ENCODE assay signal across 2 cellular contexts in the genomic region with DNA sequence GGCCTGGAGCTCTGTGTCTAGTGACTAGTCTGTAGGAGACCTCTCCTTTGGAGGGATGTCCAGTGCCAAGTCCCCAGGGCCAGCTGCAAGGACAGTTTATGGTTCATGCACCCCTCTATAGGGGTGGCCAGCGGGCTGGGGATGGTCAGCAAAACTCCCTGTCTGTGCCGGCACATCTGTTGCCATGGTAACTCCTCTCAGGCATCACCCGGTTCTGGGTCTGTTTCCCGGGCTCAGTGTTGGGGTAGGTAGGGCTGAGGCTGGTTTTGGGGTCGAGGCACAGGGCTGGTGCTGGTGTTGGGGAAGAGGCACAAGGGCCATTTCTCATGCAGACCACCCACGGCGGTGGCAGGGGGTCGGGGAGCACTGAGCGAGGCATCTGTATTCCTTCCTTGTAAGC.
TF ChIP-seq lines count a peak whose summit lies in the region.

No MANE protein-coding gene starts in this region.

TF ChIP-seq in GM23338, 12 proteins besides CTCF, POLR2A, EP300 and RAD21 (continued from another document):
- no peak for TF ChIP-seq ZNF331 (CRISPR knock-in tag; IDR thresholded peaks at IDR 0.05; ENCODE audit: low read depth)
- TF ChIP-seq EZH2 (IDR thresholded peaks at IDR 0.05; ENCODE audit: low read depth, unreplicated experiment): no peak
- no peak for TF ChIP-seq STAT1 (IDR thresholded peaks at IDR 0.05; ENCODE audit: unreplicated experiment)
- TF ChIP-seq, protein P1, sequence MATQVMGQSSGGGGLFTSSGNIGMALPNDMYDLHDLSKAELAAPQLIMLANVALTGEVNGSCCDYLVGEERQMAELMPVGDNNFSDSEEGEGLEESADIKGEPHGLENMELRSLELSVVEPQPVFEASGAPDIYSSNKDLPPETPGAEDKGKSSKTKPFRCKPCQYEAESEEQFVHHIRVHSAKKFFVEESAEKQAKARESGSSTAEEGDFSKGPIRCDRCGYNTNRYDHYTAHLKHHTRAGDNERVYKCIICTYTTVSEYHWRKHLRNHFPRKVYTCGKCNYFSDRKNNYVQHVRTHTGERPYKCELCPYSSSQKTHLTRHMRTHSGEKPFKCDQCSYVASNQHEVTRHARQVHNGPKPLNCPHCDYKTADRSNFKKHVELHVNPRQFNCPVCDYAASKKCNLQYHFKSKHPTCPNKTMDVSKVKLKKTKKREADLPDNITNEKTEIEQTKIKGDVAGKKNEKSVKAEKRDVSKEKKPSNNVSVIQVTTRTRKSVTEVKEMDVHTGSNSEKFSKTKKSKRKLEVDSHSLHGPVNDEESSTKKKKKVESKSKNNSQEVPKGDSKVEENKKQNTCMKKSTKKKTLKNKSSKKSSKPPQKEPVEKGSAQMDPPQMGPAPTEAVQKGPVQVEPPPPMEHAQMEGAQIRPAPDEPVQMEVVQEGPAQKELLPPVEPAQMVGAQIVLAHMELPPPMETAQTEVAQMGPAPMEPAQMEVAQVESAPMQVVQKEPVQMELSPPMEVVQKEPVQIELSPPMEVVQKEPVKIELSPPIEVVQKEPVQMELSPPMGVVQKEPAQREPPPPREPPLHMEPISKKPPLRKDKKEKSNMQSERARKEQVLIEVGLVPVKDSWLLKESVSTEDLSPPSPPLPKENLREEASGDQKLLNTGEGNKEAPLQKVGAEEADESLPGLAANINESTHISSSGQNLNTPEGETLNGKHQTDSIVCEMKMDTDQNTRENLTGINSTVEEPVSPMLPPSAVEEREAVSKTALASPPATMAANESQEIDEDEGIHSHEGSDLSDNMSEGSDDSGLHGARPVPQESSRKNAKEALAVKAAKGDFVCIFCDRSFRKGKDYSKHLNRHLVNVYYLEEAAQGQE (IDR thresholded peaks at IDR 0.05; ENCODE audit: unreplicated experiment): no peak
- no peak for TF ChIP-seq NANOG (IDR thresholded peaks at IDR 0.05; ENCODE audit: borderline replicate concordance)
- TF ChIP-seq, protein P2, sequence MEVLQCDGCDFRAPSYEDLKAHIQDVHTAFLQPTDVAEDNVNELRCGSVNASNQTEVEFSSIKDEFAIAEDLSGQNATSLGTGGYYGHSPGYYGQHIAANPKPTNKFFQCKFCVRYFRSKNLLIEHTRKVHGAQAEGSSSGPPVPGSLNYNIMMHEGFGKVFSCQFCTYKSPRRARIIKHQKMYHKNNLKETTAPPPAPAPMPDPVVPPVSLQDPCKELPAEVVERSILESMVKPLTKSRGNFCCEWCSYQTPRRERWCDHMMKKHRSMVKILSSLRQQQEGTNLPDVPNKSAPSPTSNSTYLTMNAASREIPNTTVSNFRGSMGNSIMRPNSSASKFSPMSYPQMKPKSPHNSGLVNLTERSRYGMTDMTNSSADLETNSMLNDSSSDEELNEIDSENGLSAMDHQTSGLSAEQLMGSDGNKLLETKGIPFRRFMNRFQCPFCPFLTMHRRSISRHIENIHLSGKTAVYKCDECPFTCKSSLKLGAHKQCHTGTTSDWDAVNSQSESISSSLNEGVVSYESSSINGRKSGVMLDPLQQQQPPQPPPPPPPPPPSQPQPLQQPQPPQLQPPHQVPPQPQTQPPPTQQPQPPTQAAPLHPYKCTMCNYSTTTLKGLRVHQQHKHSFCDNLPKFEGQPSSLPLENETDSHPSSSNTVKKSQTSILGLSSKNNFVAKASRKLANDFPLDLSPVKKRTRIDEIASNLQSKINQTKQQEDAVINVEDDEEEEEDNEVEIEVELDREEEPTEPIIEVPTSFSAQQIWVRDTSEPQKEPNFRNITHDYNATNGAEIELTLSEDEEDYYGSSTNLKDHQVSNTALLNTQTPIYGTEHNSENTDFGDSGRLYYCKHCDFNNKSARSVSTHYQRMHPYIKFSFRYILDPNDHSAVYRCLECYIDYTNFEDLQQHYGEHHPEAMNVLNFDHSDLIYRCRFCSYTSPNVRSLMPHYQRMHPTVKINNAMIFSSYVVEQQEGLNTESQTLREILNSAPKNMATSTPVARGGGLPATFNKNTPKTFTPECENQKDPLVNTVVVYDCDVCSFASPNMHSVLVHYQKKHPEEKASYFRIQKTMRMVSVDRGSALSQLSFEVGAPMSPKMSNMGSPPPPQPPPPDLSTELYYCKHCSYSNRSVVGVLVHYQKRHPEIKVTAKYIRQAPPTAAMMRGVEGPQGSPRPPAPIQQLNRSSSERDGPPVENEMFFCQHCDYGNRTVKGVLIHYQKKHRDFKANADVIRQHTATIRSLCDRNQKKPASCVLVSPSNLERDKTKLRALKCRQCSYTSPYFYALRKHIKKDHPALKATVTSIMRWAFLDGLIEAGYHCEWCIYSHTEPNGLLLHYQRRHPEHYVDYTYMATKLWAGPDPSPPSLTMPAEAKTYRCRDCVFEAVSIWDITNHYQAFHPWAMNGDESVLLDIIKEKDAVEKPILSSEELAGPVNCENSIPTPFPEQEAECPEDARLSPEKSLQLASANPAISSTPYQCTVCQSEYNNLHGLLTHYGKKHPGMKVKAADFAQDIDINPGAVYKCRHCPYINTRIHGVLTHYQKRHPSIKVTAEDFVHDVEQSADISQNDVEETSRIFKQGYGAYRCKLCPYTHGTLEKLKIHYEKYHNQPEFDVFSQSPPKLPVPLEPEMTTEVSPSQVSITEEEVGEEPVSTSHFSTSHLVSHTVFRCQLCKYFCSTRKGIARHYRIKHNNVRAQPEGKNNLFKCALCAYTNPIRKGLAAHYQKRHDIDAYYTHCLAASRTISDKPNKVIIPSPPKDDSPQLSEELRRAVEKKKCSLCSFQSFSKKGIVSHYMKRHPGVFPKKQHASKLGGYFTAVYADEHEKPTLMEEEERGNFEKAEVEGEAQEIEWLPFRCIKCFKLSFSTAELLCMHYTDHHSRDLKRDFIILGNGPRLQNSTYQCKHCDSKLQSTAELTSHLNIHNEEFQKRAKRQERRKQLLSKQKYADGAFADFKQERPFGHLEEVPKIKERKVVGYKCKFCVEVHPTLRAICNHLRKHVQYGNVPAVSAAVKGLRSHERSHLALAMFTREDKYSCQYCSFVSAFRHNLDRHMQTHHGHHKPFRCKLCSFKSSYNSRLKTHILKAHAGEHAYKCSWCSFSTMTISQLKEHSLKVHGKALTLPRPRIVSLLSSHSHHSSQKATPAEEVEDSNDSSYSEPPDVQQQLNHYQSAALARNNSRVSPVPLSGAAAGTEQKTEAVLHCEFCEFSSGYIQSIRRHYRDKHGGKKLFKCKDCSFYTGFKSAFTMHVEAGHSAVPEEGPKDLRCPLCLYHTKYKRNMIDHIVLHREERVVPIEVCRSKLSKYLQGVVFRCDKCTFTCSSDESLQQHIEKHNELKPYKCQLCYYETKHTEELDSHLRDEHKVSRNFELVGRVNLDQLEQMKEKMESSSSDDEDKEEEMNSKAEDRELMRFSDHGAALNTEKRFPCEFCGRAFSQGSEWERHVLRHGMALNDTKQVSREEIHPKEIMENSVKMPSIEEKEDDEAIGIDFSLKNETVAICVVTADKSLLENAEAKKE (CRISPR knock-in tag; IDR thresholded peaks at IDR 0.05): no peak
- TF ChIP-seq, protein P3, sequence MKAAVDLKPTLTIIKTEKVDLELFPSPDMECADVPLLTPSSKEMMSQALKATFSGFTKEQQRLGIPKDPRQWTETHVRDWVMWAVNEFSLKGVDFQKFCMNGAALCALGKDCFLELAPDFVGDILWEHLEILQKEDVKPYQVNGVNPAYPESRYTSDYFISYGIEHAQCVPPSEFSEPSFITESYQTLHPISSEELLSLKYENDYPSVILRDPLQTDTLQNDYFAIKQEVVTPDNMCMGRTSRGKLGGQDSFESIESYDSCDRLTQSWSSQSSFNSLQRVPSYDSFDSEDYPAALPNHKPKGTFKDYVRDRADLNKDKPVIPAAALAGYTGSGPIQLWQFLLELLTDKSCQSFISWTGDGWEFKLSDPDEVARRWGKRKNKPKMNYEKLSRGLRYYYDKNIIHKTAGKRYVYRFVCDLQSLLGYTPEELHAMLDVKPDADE (IDR thresholded peaks at IDR 0.05): no peak
- TF ChIP-seq JUNB (IDR thresholded peaks at IDR 0.05; ENCODE audit: unreplicated experiment): no peak
- TF ChIP-seq EZH2phosphoT487 (IDR thresholded peaks at IDR 0.05; ENCODE audit: unreplicated experiment): no peak
- no peak for TF ChIP-seq CREB1 (CRISPR knock-in tag; IDR thresholded peaks at IDR 0.05; ENCODE audit: low read depth)

TF ChIP-seq in K562, 482 proteins besides CTCF, POLR2A, EP300 and RAD21 (continued from another document):
- TF ChIP-seq RBFOX2 (IDR thresholded peaks at IDR 0.05; ENCODE audit: low read depth, low read length): 0 out of 2 replicates have a peak, but pooled peaks have one; percentile 29
- TF ChIP-seq, protein P4, sequence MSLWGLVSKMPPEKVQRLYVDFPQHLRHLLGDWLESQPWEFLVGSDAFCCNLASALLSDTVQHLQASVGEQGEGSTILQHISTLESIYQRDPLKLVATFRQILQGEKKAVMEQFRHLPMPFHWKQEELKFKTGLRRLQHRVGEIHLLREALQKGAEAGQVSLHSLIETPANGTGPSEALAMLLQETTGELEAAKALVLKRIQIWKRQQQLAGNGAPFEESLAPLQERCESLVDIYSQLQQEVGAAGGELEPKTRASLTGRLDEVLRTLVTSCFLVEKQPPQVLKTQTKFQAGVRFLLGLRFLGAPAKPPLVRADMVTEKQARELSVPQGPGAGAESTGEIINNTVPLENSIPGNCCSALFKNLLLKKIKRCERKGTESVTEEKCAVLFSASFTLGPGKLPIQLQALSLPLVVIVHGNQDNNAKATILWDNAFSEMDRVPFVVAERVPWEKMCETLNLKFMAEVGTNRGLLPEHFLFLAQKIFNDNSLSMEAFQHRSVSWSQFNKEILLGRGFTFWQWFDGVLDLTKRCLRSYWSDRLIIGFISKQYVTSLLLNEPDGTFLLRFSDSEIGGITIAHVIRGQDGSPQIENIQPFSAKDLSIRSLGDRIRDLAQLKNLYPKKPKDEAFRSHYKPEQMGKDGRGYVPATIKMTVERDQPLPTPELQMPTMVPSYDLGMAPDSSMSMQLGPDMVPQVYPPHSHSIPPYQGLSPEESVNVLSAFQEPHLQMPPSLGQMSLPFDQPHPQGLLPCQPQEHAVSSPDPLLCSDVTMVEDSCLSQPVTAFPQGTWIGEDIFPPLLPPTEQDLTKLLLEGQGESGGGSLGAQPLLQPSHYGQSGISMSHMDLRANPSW (CRISPR knock-in tag; IDR thresholded peaks at IDR 0.05): no peak
TF ChIP-seq in K562: peak in this region for 2.
